Comparison of ENCODE assay signal across 28 cellular contexts in the genomic region with DNA sequence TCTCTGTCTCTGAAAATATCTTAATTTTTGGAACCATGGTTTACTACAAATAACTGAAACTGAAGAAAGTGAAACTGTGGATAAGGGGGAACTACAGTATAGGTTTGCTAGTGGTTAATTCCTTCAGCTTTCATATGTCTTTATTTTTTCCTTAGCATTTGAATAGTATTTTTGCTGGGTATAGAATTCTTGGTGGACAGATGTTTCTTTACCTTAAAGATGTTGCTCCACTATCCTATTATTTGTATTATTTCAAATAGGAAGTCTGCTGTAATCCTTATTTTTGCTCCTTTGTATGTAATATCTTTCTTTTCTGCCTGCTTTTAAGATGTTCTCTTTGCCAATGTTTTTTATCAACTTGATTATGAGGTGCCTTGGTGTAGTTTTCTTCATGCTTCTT.
"Had no signal": no experiment of that assay in that cellular context is flagged by ENCODE, and none has a peak within 500 bp of the region (broad histone marks: within the 10 kb centered on the region; RNA-seq: fewer than 3 reads in every experiment).

No MANE protein-coding gene starts in this region.

- H3K27me3 Mint-ChIP-seq: dendritic cell treated with granulocyte-macrophage colony-stimulating factor and Interleukin-4, amounts not matched to agents 40 ng/mL and 50 ng/mL, for 4 days; effector memory CD8-positive, alpha-beta T cell; naive thymus-derived CD4-positive, alpha-beta T cell had no signal

- ATAC-seq: effector memory CD8-positive, alpha-beta T cell; esophagus mucosa; gastrocnemius medialis; left colon; left lung; left ventricle myocardium superior; lower lobe of right lung; naive thymus-derived CD4-positive, alpha-beta T cell had no signal

- H3K4me3 Mint-ChIP-seq: dendritic cell treated with granulocyte-macrophage colony-stimulating factor and Interleukin-4, amounts not matched to agents 40 ng/mL and 50 ng/mL, for 4 days; effector memory CD8-positive, alpha-beta T cell; endodermal cell; immature natural killer cell; naive thymus-derived CD4-positive, alpha-beta T cell had no signal

- H3K27ac Mint-ChIP-seq: dendritic cell treated with granulocyte-macrophage colony-stimulating factor and Interleukin-4, amounts not matched to agents 40 ng/mL and 50 ng/mL, for 4 days; effector memory CD8-positive, alpha-beta T cell; endodermal cell; immature natural killer cell; naive thymus-derived CD4-positive, alpha-beta T cell had no signal

- H3K27ac ChIP-seq: colonic mucosa, epithelial cell of prostate, esophagus squamous epithelium, gastrocnemius medialis, hepatocyte, left lung, lower lobe of right lung had no signal

- DNase-seq: colonic mucosa; cortex of kidney; effector CD8-positive, alpha-beta T cell; effector memory CD8-positive, alpha-beta T cell; endodermal cell; erythroblast; esophagus squamous epithelium; foreskin fibroblast; foreskin melanocyte; gastrocnemius medialis; glutamatergic neuron; head of caudate nucleus; hypothalamus; immature natural killer cell; islet precursor cell; kidney; kidney glomerular epithelial cell; left colon; left lung; left ventricle myocardium superior; lower lobe of right lung; mesenchymal stem cell; midbrain; naive thymus-derived CD4-positive, alpha-beta T cell had no signal

- H3K4me1 ChIP-seq: colonic mucosa, esophagus squamous epithelium, gastrocnemius medialis, left lung had no signal

- H3K27me3 ChIP-seq: colonic mucosa, esophagus squamous epithelium, gastrocnemius medialis, hepatocyte, left lung had no signal

- H3K4me1 Mint-ChIP-seq: immature natural killer cell; naive thymus-derived CD4-positive, alpha-beta T cell had no signal

- H3K4me3 ChIP-seq: colonic mucosa, esophagus squamous epithelium, gastrocnemius medialis, hepatocyte, left lung, lower lobe of right lung had no signal

- H3K9me3 ChIP-seq: colonic mucosa, esophagus squamous epithelium, gastrocnemius medialis had no signal

- H3K36me3 ChIP-seq: colonic mucosa, esophagus squamous epithelium, gastrocnemius medialis, left lung, lower lobe of right lung had no signal
